12 cellular contexts compared by ENCODE assay signal in genomic region chr5:150647275-150648251, GRCh38. TPM values are rescaled to one million over a fixed set of nuclear protein-coding genes. Genes with fewer than 3 reads are reported as not detected.
DNase-seq lines count a peak whose midpoint lies in the region; ATAC-seq and TF ChIP-seq lines count a peak whose summit lies in the region.
"Had no signal": no experiment of that assay in that cellular context is flagged by ENCODE, and none has a peak within 500 bp of the region (broad histone marks: within the 10 kb centered on the region; RNA-seq: fewer than 3 reads in every experiment).

No MANE protein-coding gene starts in this region.

- no peaks in the 10 kb centered on the region for H3K9me3 ChIP-seq in duodenal mucosa (ENCODE audit: control insufficient read depth in 1 of 2, low read length in 2 of 2)
- no peaks in the 10 kb centered on the region for H3K9me3 ChIP-seq in left lung
- H3K9me3 ChIP-seq in MM.1S (replicated peaks; ENCODE audit: insufficient read depth, low read length), result no peaks in the 10 kb centered on the region
- H3K9me3 ChIP-seq: colonic mucosa, mucosa of descending colon had no signal

- H3K4me2 ChIP-seq in MM.1S (ENCODE audit: low read depth, low read length), result no peak overlapping the region

- peak; percentile 44 for ATAC-seq in left lung
- ATAC-seq: mucosa of descending colon; stimulated activated memory B cell treated with anti-CD40 and anti-IgM and Interleukin-4, amounts not matched to agents 10 μg/mL and 1 μg/mL and 100 μg/mL, for 72 hours had no signal

- no peaks in the 10 kb centered on the region for H4K20me1 ChIP-seq in MM.1S (ENCODE audit: insufficient read depth, low read length)

- H3K36me3 ChIP-seq in duodenal mucosa (ENCODE audit: control insufficient read depth in 1 of 2, insufficient read depth in 2 of 2, low read length in 2 of 2) (peaks cover 0 to 44% of the 10 kb centered on the region in 2 donors), left lung (peaks cover 0 to 30% of the 10 kb centered on the region in 2 donors), MM.1S (replicated peaks; ENCODE audit: insufficient read depth, low read length) (no peaks in the 10 kb centered on the region)
- H3K36me3 ChIP-seq: colonic mucosa had no signal

- H3K4me3 ChIP-seq in duodenal mucosa (ENCODE audit: low read depth in 1 of 2, low read length in 2 of 2), result no peak overlapping the region
- no peak overlapping the region for H3K4me3 ChIP-seq in left lung
- H3K4me3 ChIP-seq in MM.1S (ENCODE audit: low read length), result no peak overlapping the region
- H3K4me3 ChIP-seq: colonic mucosa, mucosa of descending colon had no signal

- H3K4me1 ChIP-seq in duodenal mucosa (ENCODE audit: control insufficient read depth in 1 of 2, insufficient read depth in 2 of 2, low read length in 2 of 2) (peaks cover 20 to 23% of the 10 kb centered on the region in 2 donors), left lung (peaks cover 27 to 40% of the 10 kb centered on the region in 2 donors), MM.1S (ENCODE audit: low read length) (no peaks in the 10 kb centered on the region)
- H3K4me1 ChIP-seq: colonic mucosa had no signal

- DNase-seq in Ammon's horn (ENCODE audit: low spot score) (peak; percentile 45), left lung (no peak), retina (peak; percentile 57), MM.1S (no peak), activated gamma-delta T cell (lab: John Stamatoyannopoulos, UW) (no peak), HUDEP-2 (lab: John Stamatoyannopoulos, UW; ENCODE audit: unreplicated experiment in 76 of 76) (no peak)
- DNase-seq in activated effector memory CD4-positive, alpha-beta T cell treated with Interleukin-2 at 50 U/mL for 16 hours, result no peak
- DNase-seq: colonic mucosa had no signal

- intact Hi-C loops in left lung (cut with DNase I), result loop anchor here in 1 of 2 donors (10.0 kb wide), 1 partner anchor 73 kb away; no protein-coding TSS in a partner anchor

- H3K9me2 ChIP-seq in MM.1S (replicated peaks; ENCODE audit: insufficient read depth, low read length), result no peaks in the 10 kb centered on the region

- H3K79me2 ChIP-seq in MM.1S (ENCODE audit: low read length), result no peaks in the 10 kb centered on the region

- H3F3A ChIP-seq in MM.1S (ENCODE audit: insufficient read depth, low read length), result no peaks in the 10 kb centered on the region

- TF ChIP-seq CTCF in left lung (IDR thresholded peaks at IDR 0.05) (no peak), MM.1S (IDR thresholded peaks at IDR 0.05; ENCODE audit: low read length) (no peak)

- H3K9ac ChIP-seq in duodenal mucosa (ENCODE audit: low read depth in 1 of 2, low read length in 2 of 2) (no peak overlapping the region), MM.1S (ENCODE audit: low read length) (no peak overlapping the region)

- H2AFZ ChIP-seq in MM.1S (ENCODE audit: low read length), result no peak overlapping the region

- H3K27ac ChIP-seq in duodenal mucosa (ENCODE audit: low read depth, low read length), result peak overlapping the region; percentile 50
- H3K27ac ChIP-seq in left lung, result no peak overlapping the region
- no peak overlapping the region for H3K27ac ChIP-seq in MM.1S (ENCODE audit: low read length)
- H3K27ac ChIP-seq: colonic mucosa, VCaP had no signal

- H3K27me3 ChIP-seq in duodenal mucosa (ENCODE audit: control insufficient read depth in 1 of 2, insufficient read depth in 2 of 2, low read length in 2 of 2), result no peaks in the 10 kb centered on the region
- no peaks in the 10 kb centered on the region for H3K27me3 ChIP-seq in left lung
- H3K27me3 ChIP-seq in MM.1S (replicated peaks; ENCODE audit: insufficient read depth, low read length), result no peaks in the 10 kb centered on the region; the same call in 1 of the 2 replicates
- H3K27me3 ChIP-seq: colonic mucosa had no signal

RNA-seq across cellular contexts. Expression of gene SYNPO, which starts 7.1 kb away (rescaled TPM):
- total RNA-seq in left lung, result 100 to 1,000 TPM in 1 of 2 donors, 10 to 100 TPM in 1; 80.4 to 114 TPM

RNA-seq across cellular contexts. Expression of gene MYOZ3, which starts 13.5 kb away (rescaled TPM):
- total RNA-seq in left lung, result 1 to 10 TPM in 1 of 2 donors, under 1 TPM in 1; 0.79 to 3.1 TPM

RNA-seq across cellular contexts. Expression of gene RBM22, which starts 53.3 kb away (rescaled TPM):
- 10 to 100 TPM; 36.4 to 48.1 TPM for total RNA-seq in left lung

Comparison
In these comparisons a context has a peak if more than half of its experiments do, and no peak if none do; other contexts are left out.
1. DNase-seq: peak in Ammon's horn (single experiment) and retina (single experiment); none in left lung (0 of 2), MM.1S (single experiment), activated effector memory CD4-positive, alpha-beta T cell treated with Interleukin-2 at 50 U/mL for 16 hours (single experiment), activated gamma-delta T cell (single experiment) and HUDEP-2 (0 of 76).